Comparison of ENCODE assay signal across 12 cellular contexts in genomic region chr12:93229494-93230310, GRCh38.
DNase-seq lines count a peak whose midpoint lies in the region; ATAC-seq and TF ChIP-seq lines count a peak whose summit lies in the region.
"Had no signal": no experiment of that assay in that cellular context is flagged by ENCODE, and none has a peak within 500 bp of the region (broad histone marks: within the 10 kb centered on the region; RNA-seq: fewer than 3 reads in every experiment).

No MANE protein-coding gene starts in this region.

- peaks cover 9% of the 10 kb centered on the region for H3K9me3 Mint-ChIP-seq in chondrocyte (ENCODE audit: low read depth)

- no peaks in the 10 kb centered on the region for H3K27me3 ChIP-seq in HAP-1 (ENCODE audit: low read depth)
- H3K27me3 ChIP-seq: neutrophil, upper lobe of right lung had no signal

- H3K4me3 ChIP-seq in mucosa of descending colon (no peak overlapping the region), HAP-1 (no peak overlapping the region)
- H3K4me3 ChIP-seq: upper lobe of right lung had no signal

- H3K36me3 Mint-ChIP-seq in chondrocyte (ENCODE audit: low read depth), result peaks cover 7% of the 10 kb centered on the region

- intact Hi-C loops in mucosa of descending colon (cut with DNase I, micrococcal nuclease), result no loop called here

- ATAC-seq in mucosa of descending colon, result peak; percentile 85
- ATAC-seq: upper lobe of right lung had no signal

- peaks cover 13% of the 10 kb centered on the region for H3K4me1 Mint-ChIP-seq in chondrocyte (ENCODE audit: low read depth)

- in situ Hi-C loops in Caki2 (cut with HindIII; ENCODE audit: low pct_unique_long_range_greater_than_20kb, low sequenced_read_pairs), result no loop called here
- in situ Hi-C loops in HAP-1 (cut with MboI; ENCODE audit: low sequenced_read_pairs), result no loop called here

- H3K4me3 Mint-ChIP-seq in chondrocyte (ENCODE audit: unreplicated experiment), result no peak overlapping the region

- TF ChIP-seq CTCF in chondrocyte (IDR thresholded peaks at IDR 0.05) (no peak), mucosa of descending colon (IDR thresholded peaks at IDR 0.05) (no peak)

- no peaks in the 10 kb centered on the region for H3K36me3 ChIP-seq in mucosa of descending colon (ENCODE audit: low read depth)
- H3K36me3 ChIP-seq in HAP-1 (replicated peaks), result no peaks in the 10 kb centered on the region
- H3K36me3 ChIP-seq: neutrophil, upper lobe of right lung had no signal

- DNase-seq in Caki2 (ENCODE audit: low read depth), result peak; percentile 16
- DNase-seq in NCI-H226, result peak; percentile 62
- no peak for DNase-seq in chondrocyte (ENCODE audit: low spot score)
- DNase-seq in mucosa of descending colon, result no peak
- no peak for DNase-seq in NCI-H1105 (lab: John Stamatoyannopoulos, UW)
- DNase-seq in HAP-1 (ENCODE audit: low spot score in 2 of 2), result no peak
- DNase-seq in stimulated activated CD4-positive, alpha-beta T cell treated with anti-CD3 and anti-CD28 coated beads, Interleukin-4, amount 100 ng/mL, for 4 hours, result no peak
- no peak for DNase-seq in NCI-H2081 treated with DMSO at 0.1 percent for 48 hours (lab: John Stamatoyannopoulos, UW)
- DNase-seq: Karpas-422, NCI-H748 treated with DMSO at 0.1 percent for 48 hours, upper lobe of right lung had no signal

- H3K4me1 ChIP-seq in mucosa of descending colon (ENCODE audit: low read depth) (no peaks in the 10 kb centered on the region), HAP-1 (peaks cover 3% of the 10 kb centered on the region)
- H3K4me1 ChIP-seq: upper lobe of right lung had no signal

- H3K9me3 ChIP-seq in mucosa of descending colon (no peaks in the 10 kb centered on the region), HAP-1 (no peaks in the 10 kb centered on the region)
- H3K9me3 ChIP-seq: neutrophil, upper lobe of right lung had no signal

- H3K27ac Mint-ChIP-seq in chondrocyte (ENCODE audit: unreplicated experiment), result peak overlapping the region; percentile 80

- H3K27me3 Mint-ChIP-seq in chondrocyte (ENCODE audit: low read depth), result no peaks in the 10 kb centered on the region

Comparison
In these comparisons a context has a peak if more than half of its experiments do, and no peak if none do; other contexts are left out.
1. DNase-seq: peak in Caki2 (single experiment) and NCI-H226 (single experiment); none in chondrocyte (single experiment), mucosa of descending colon (0 of 3), NCI-H1105 (single experiment), HAP-1 (0 of 2), stimulated activated CD4-positive, alpha-beta T cell treated with anti-CD3 and anti-CD28 coated beads, Interleukin-4, amount 100 ng/mL, for 4 hours (0 of 2) and NCI-H2081 treated with DMSO at 0.1 percent for 48 hours (single experiment).